ENCODE assay signal across 7 cellular contexts in genomic region chr7:105332661-105333060, GRCh38. TPM values are rescaled to one million over a fixed set of nuclear protein-coding genes. Genes with fewer than 3 reads are reported as not detected.
DNase-seq lines count a peak whose midpoint lies in the region; ATAC-seq and TF ChIP-seq lines count a peak whose summit lies in the region.
"Not testable (repeated sequence)": the region's sequence is repeated elsewhere in the genome, so short reads cannot be mapped to it uniquely, and the experiment has no call there.

No MANE protein-coding gene starts in this region.

- peaks cover 19% of the 10 kb centered on the region for H3K79me2 ChIP-seq in fibroblast of lung (ENCODE audit: control insufficient read depth, insufficient read depth, low read length)

- POLR2A ChIA-PET in IMR-90 (lab: Charles Lee; ENCODE audit: unreplicated experiment): not testable (repeated sequence)

- H3K79me1 ChIP-seq in IMR-90 (ENCODE audit: low read depth in 1 of 2, low read length in 2 of 2): peaks cover 24 to 51% of the 10 kb centered on the region in 2 experiments

- H3K56ac ChIP-seq in IMR-90 (ENCODE audit: extremely low read depth, insufficient read depth, low read length): not testable (repeated sequence)

- intact Hi-C loops in IMR-90 (cut with micrococcal nuclease): not testable (repeated sequence)

- not testable (repeated sequence) for H2AK9ac ChIP-seq in IMR-90 (replicated peaks; ENCODE audit: low read depth, low read length, poor library complexity)

- not testable (repeated sequence) for H2BK15ac ChIP-seq in IMR-90 (ENCODE audit: low read depth, low read length)

- H2BK5ac ChIP-seq in IMR-90 (ENCODE audit: low read depth, low read length, poor library complexity, severe bottlenecking): not testable (repeated sequence)

- not testable (repeated sequence) for H3K14ac ChIP-seq in IMR-90 (replicated peaks; ENCODE audit: low read depth, low read length)

- not testable (repeated sequence) for H3K4ac ChIP-seq in IMR-90 (ENCODE audit: low read depth, low read length)

- not testable (repeated sequence) for H4K91ac ChIP-seq in IMR-90 (ENCODE audit: insufficient read depth, low read depth, low read length)

- H2BK20ac ChIP-seq in IMR-90 (ENCODE audit: low read depth, low read length): not testable (repeated sequence)

- not testable (repeated sequence) for H3K36me3 Mint-ChIP-seq in central memory CD8-positive, alpha-beta T cell (ENCODE audit: insufficient read depth); stimulated activated memory B cell treated with anti-CD40 and anti-IgM and Interleukin-4, amounts not matched to agents 10 μg/mL and 1 μg/mL and 100 μg/mL, for 72 hours

- not testable (repeated sequence) for H3K27me3 Mint-ChIP-seq in central memory CD8-positive, alpha-beta T cell; stimulated activated memory B cell treated with anti-CD40 and anti-IgM and Interleukin-4, amounts not matched to agents 10 μg/mL and 1 μg/mL and 100 μg/mL, for 72 hours

- H3K4me1 ChIP-seq in IMR-90 (ENCODE audit: control insufficient read depth, insufficient read depth, low read length); RWPE2 (ENCODE audit: insufficient read depth, poor library complexity, severe bottlenecking); adipocyte (ENCODE audit: control insufficient read depth, insufficient read depth, low read length); fibroblast of lung (ENCODE audit: control insufficient read depth, extremely low read depth, insufficient read depth, low read length): not testable (repeated sequence)

- in situ Hi-C loops in IMR-90 (cut with MboI; ENCODE audit: low sequenced_read_pairs): loop anchor here (25.0 kb wide), 1 partner anchor 195 kb away; no protein-coding TSS in a partner anchor

- TF ChIP-seq RAD21 in IMR-90 (IDR thresholded peaks at IDR 0.05; ENCODE audit: low read length): not testable (repeated sequence)

- peaks cover 40% of the 10 kb centered on the region; the same call in 1 of the 2 replicates for H4K20me1 ChIP-seq in IMR-90 (ENCODE audit: insufficient read depth, low read length)
- H4K20me1 ChIP-seq in fibroblast of lung (ENCODE audit: control insufficient read depth, extremely low read depth, insufficient read depth, low read length): not testable (repeated sequence)

- not testable (repeated sequence) for H3K18ac ChIP-seq in IMR-90 (ENCODE audit: low read depth, low read length)

- H2BK120ac ChIP-seq in IMR-90 (ENCODE audit: low read depth, low read length): not testable (repeated sequence)

- H4K5ac ChIP-seq in IMR-90 (ENCODE audit: low read depth, low read length): not testable (repeated sequence)

- H3K23ac ChIP-seq in IMR-90 (ENCODE audit: low read depth, low read length): not testable (repeated sequence)

- peak overlapping the region; percentile 13 for H3K27ac Mint-ChIP-seq in central memory CD8-positive, alpha-beta T cell (ENCODE audit: low read depth)
- H3K27ac Mint-ChIP-seq in stimulated activated memory B cell treated with anti-CD40 and anti-IgM and Interleukin-4, amounts not matched to agents 10 μg/mL and 1 μg/mL and 100 μg/mL, for 72 hours: peak overlapping the region; percentile 57

- H3K4me2 ChIP-seq in IMR-90 (ENCODE audit: low read depth, low read length); fibroblast of lung (ENCODE audit: extremely low read depth, insufficient read depth, low read length): not testable (repeated sequence)

- H3K27me3 ChIP-seq in IMR-90 (ENCODE audit: control insufficient read depth, insufficient read depth, low read length); RWPE2 (ENCODE audit: insufficient read depth, poor library complexity, severe bottlenecking); adipocyte (replicated peaks; ENCODE audit: control insufficient read depth, insufficient read depth, low read length); fibroblast of lung (ENCODE audit: control insufficient read depth, insufficient read depth, low read length): not testable (repeated sequence)

- CTCF ChIA-PET in IMR-90 (lab: Yijun Ruan, JAX): not testable (repeated sequence)

- H3K4me3 Mint-ChIP-seq in central memory CD8-positive, alpha-beta T cell; stimulated activated memory B cell treated with anti-CD40 and anti-IgM and Interleukin-4, amounts not matched to agents 10 μg/mL and 1 μg/mL and 100 μg/mL, for 72 hours: not testable (repeated sequence)

- WGBS in IMR-90 (ENCODE audit: extremely low coverage in 2 of 2, insufficient read length in 1 of 2), 2 experiments: no CpG with 5 or more reads among the region's 5 CpGs

- DNase-seq in IMR-90 (peak; percentile 23), adipocyte (ENCODE audit: low read depth) (peak; percentile 32), fibroblast of lung (ENCODE audit: low read depth in 2 of 2) (peak; percentile 31 to 46), lung microvascular endothelial cell (ENCODE audit: low read depth in 2 of 2) (peak; percentile 47 to 51)
- DNase-seq in RWPE2 (ENCODE audit: low spot score); central memory CD8-positive, alpha-beta T cell (ENCODE audit: low spot score in 2 of 2): not testable (repeated sequence)

- not testable (repeated sequence) for H3K36me3 ChIP-seq in IMR-90 (ENCODE audit: control insufficient read depth, insufficient read depth, low read length); RWPE2 (ENCODE audit: low read depth); adipocyte (ENCODE audit: control insufficient read depth, insufficient read depth, low read length, severe bottlenecking); fibroblast of lung (ENCODE audit: control insufficient read depth, insufficient read depth, low read length)

- not testable (repeated sequence) for ATAC-seq in IMR-90 (ENCODE audit: low read depth); central memory CD8-positive, alpha-beta T cell (replicated peaks; ENCODE audit: extremely low read depth, poor library complexity, severe bottlenecking); stimulated activated memory B cell treated with anti-CD40 and anti-IgM and Interleukin-4, amounts not matched to agents 10 μg/mL and 1 μg/mL and 100 μg/mL, for 72 hours
- peak; percentile 41; the same call in 1 of the 3 replicates for ATAC-seq in RWPE2 (ENCODE audit: low read depth)

- H4K8ac ChIP-seq in IMR-90 (ENCODE audit: low read depth in 2 of 2, low read length in 2 of 2): not testable (repeated sequence)

- not testable (repeated sequence) for H3K4me3 ChIP-seq in IMR-90 (ENCODE audit: insufficient read depth, low read depth, low read length); RWPE2 (ENCODE audit: severe bottlenecking); adipocyte (ENCODE audit: low read length); fibroblast of lung (replicated peaks in 1 of 4; ENCODE audit: control extremely low read depth in 1 of 4, insufficient read depth in 1 of 4, low read depth in 3 of 4, low read length in 4 of 4)

- H3K4me1 Mint-ChIP-seq in central memory CD8-positive, alpha-beta T cell: peaks cover 22% of the 10 kb centered on the region
- H3K4me1 Mint-ChIP-seq in stimulated activated memory B cell treated with anti-CD40 and anti-IgM and Interleukin-4, amounts not matched to agents 10 μg/mL and 1 μg/mL and 100 μg/mL, for 72 hours: peaks cover 29% of the 10 kb centered on the region

- H3K9me3 ChIP-seq in IMR-90 (ENCODE audit: control insufficient read depth, insufficient read depth, low read length); RWPE2 (ENCODE audit: severe bottlenecking); adipocyte (ENCODE audit: control insufficient read depth, low read length); fibroblast of lung (ENCODE audit: control insufficient read depth, insufficient read depth, low read depth, low read length): not testable (repeated sequence)

- TF ChIP-seq POLR2A in IMR-90 (IDR thresholded peaks at IDR 0.05; ENCODE audit: low read depth, low read length): not testable (repeated sequence)

- H2AFZ ChIP-seq in IMR-90 (replicated peaks; ENCODE audit: low read length, poor library complexity); fibroblast of lung (ENCODE audit: low read length): not testable (repeated sequence)

- not testable (repeated sequence) for BruUV-seq in IMR-90 (replicated peaks; lab: Mats Ljungman, UMichigan)

- not testable (repeated sequence) for TF ChIP-seq CTCF in IMR-90 (conservative IDR thresholded peaks at IDR 0.05; ENCODE audit: low read depth, low read length); RWPE2 (IDR thresholded peaks at IDR 0.05; ENCODE audit: poor library complexity, severe bottlenecking); fibroblast of lung (conservative IDR thresholded peaks at IDR 0.05 in 1 of 2, IDR thresholded peaks at IDR 0.05 in 1 of 2; ENCODE audit: low read depth in 1 of 2, low read length in 2 of 2)

- not testable (repeated sequence) for H3K9me3 Mint-ChIP-seq in central memory CD8-positive, alpha-beta T cell; stimulated activated memory B cell treated with anti-CD40 and anti-IgM and Interleukin-4, amounts not matched to agents 10 μg/mL and 1 μg/mL and 100 μg/mL, for 72 hours

- dilution Hi-C loops in IMR-90 (cut with HindIII; ENCODE audit: low sequenced_read_pairs, unreplicated experiment): not testable (repeated sequence)

- H2AK5ac ChIP-seq in IMR-90 (ENCODE audit: low read depth, low read length): not testable (repeated sequence)

- H3K9me1 ChIP-seq in IMR-90 (ENCODE audit: insufficient read depth, low read length): not testable (repeated sequence)

- H3K9ac ChIP-seq in IMR-90 (ENCODE audit: low read depth, low read length); adipocyte (ENCODE audit: low read length); fibroblast of lung (ENCODE audit: insufficient read depth, low read length): not testable (repeated sequence)

- H3K27ac ChIP-seq in IMR-90 (ENCODE audit: insufficient read depth, low read length); fibroblast of lung (ENCODE audit: insufficient read depth, low read length): not testable (repeated sequence)
- H3K27ac ChIP-seq in RWPE2 (ENCODE audit: poor library complexity, severe bottlenecking): peak overlapping the region; percentile 7

RNA-seq across cellular contexts. Expression of gene SRPK2, which starts 56.1 kb away (rescaled TPM):
- total RNA-seq in IMR-90 (2012; rRNA removed): 33.0 and 34.7 TPM in 2 replicates
- polyA plus RNA-seq in IMR-90 (2012; rRNA removed): 9.2 and 13.2 TPM in 2 replicates
- 3.0 and 5.2 TPM in 2 replicates for polyA plus RNA-seq in IMR-90 (2012; cell fraction: cytosol; rRNA removed)
- polyA plus RNA-seq in IMR-90 (2012; cell fraction: nucleus; rRNA removed; ENCODE audit: low replicate concordance): 2.9 and 15.3 TPM in 2 replicates
- 45.5 and 61.8 TPM in 2 replicates for total RNA-seq in fibroblast of lung
- polyA plus RNA-seq in fibroblast of lung: 21.8 and 27.8 TPM in 2 replicates
- 28.9 and 34.9 TPM in 2 replicates for polyA plus RNA-seq in fibroblast of lung (2012)
- 16.4 and 21.1 TPM in 2 replicates for polyA minus RNA-seq in fibroblast of lung (ENCODE audit: low replicate concordance)
- 54.4 and 55.6 TPM in 2 replicates for total RNA-seq in lung microvascular endothelial cell
